In the genomic region with DNA sequence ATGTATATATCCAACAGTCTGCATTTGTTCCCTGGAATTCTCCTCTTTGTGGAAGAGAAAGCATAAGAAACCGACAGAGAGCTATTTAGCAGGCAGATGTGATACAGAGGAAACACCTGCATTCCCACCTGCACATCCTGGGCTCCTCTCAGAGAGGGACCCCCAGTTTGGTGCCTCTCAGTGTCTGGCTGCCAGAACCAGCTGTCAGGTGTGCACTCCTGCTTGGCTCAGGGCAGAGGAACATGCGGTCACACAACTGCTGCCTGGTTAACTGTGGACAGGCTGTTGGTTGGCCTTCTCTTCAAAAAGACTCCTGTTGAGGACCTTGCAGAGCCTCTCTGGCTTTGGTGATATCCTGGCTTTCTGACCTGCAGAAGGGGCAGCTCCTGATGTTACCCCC, we compare ENCODE assay signal across 25 cellular contexts. TPM values are rescaled to one million over a fixed set of nuclear protein-coding genes. Genes with fewer than 3 reads are reported as not detected.
"Had no signal": no experiment of that assay in that cellular context is flagged by ENCODE, and none has a peak within 500 bp of the region (broad histone marks: within the 10 kb centered on the region; RNA-seq: fewer than 3 reads in every experiment).

No MANE protein-coding gene starts in this region.

- H3K36me3 ChIP-seq: MG63 had no signal

- H3K27me3 ChIP-seq: MG63 had no signal

- H3K27ac ChIP-seq: HL-60, RWPE1 had no signal

- H3K9ac ChIP-seq: SK-N-SH had no signal

- H3K4me2 ChIP-seq: SK-N-SH had no signal

- DNase-seq: Karpas-422, KG1, MG63, MV-4-11, NCI-H1092, NCI-H1105 treated with DMSO at 0.1 percent for 48 hours, NCI-H1417 treated with DMSO at 0.1 percent for 48 hours, NCI-H146, NCI-H1694 treated with DMSO at 0.1 percent for 48 hours, NCI-H1930, NCI-H2081, NCI-H2107, NCI-H2227 treated with DMSO at 0.1 percent for 48 hours, NCI-H524, NCI-H526 treated with DMSO at 0.1 percent for 48 hours, NCI-H748 treated with DMSO at 0.1 percent for 48 hours, SHP77, SK-N-SH, SW 1271, T-cell had no signal

- H3K4me3 ChIP-seq: MG63 had no signal

- H3K9me2 ChIP-seq: SK-N-SH had no signal

- H3K9me3 ChIP-seq: MG63, SK-N-SH had no signal

- ATAC-seq: T-cell had no signal

RNA-seq across cellular contexts. Expression of a gene that starts 54.6 kb away (rescaled TPM):
- total RNA-seq: NCI-H460; SK-MEL-5; T-helper 2 cell treated with Interferon-gamma antibody and Interleukin-4, amounts not matched to agents 100 ng/mL and 5 ng/mL, for 36 hours had no signal
